In the genomic region with DNA sequence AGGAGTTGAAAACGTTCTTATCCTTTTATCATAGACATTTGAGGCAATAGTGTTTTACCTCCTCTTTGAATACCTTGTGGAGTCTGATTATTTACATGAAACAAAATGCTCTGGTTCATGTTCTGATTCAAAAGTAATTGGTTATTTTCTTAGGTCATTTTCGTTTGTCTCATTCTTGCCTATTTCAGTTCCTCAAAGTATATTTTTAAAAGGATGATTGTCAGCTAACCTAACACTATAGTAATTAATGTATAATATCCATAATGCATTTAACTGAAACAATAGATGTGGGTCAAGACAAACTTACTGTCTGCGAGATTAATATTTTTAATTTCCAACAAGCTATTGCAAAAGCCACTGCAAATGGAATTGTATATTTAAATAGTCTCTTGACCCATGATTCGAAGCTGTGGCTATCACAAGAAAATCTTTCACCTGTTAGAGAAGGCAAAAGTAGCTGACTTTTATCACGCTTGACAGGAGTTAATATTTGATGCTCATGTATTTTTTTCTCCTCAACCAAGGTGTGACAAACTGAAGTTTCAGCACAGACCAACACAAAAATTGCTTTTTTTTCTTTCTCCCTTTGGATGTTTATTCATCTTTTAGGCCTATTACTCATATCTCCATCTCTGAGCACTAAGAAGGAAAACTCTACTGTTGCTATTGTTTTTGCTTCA, we compare ENCODE assay signal across 18 cellular contexts. TPM values are rescaled to one million over a fixed set of nuclear protein-coding genes. Genes with fewer than 3 reads are reported as not detected.
DNase-seq lines count a peak whose midpoint lies in the region; ATAC-seq, FAIRE-seq and TF ChIP-seq lines count a peak whose summit lies in the region.
"Not testable (repeated sequence)": the region's sequence is repeated elsewhere in the genome, so short reads cannot be mapped to it uniquely, and the experiment has no call there.
"Had no signal": no experiment of that assay in that cellular context is flagged by ENCODE, and none has a peak within 500 bp of the region (broad histone marks: within the 10 kb centered on the region; RNA-seq: fewer than 3 reads in every experiment).

No MANE protein-coding gene starts in this region.

- H3K4me3 ChIP-seq in GM12878: peak overlapping the region; percentile 36; the same call in 1 of the 2 replicates

- intact Hi-C loops in GM12878 (cut with micrococcal nuclease; ENCODE audit: unreplicated experiment): not testable (repeated sequence)

- SMC1A ChIA-PET in GM12878 (lab: Charles Lee; ENCODE audit: uncharacterized antibody, unreplicated experiment): not testable (repeated sequence)

- not testable (repeated sequence) for TF ChIP-seq EP300 in GM12878 (IDR thresholded peaks at IDR 0.05; ENCODE audit: borderline replicate concordance in 1 of 2, control insufficient read depth in 1 of 2, low read depth in 2 of 2, low read length in 2 of 2)

- not testable (repeated sequence) for DNase-seq in GM12878 (ENCODE audit: low read depth, low spot score)

- CTCF ChIA-PET in GM12878 (lab: Yijun Ruan, JAX): not testable (repeated sequence)

- not testable (repeated sequence) for H4K20me1 ChIP-seq in GM12878 (ENCODE audit: control insufficient read depth, insufficient read depth)

- RAD21 ChIA-PET in GM12878 (lab: Charles Lee; ENCODE audit: unreplicated experiment): not testable (repeated sequence)

- not testable (repeated sequence) for H3K27me3 ChIP-seq in GM12878 (replicated peaks in 1 of 2; ENCODE audit: control insufficient read depth in 2 of 2, insufficient read depth in 2 of 2, low read length in 1 of 2)

- POLR2A ChIA-PET in GM12878 (lab: Charles Lee): not testable (repeated sequence)

- 0% methylated on average over 1 of the region's 5 CpGs for WGBS in GM12878 (ENCODE audit: insufficient coverage, insufficient replicate concordance, low lambda C conversion rate, missing lambda C conversion rate)

- peak overlapping the region; percentile 87 for H3K27ac ChIP-seq in GM12878 (ENCODE audit: control insufficient read depth, insufficient read depth)

- FAIRE-seq in GM12878 (lab: Jason Lieb, UNC): peak; percentile 85

- in situ Hi-C loops in GM12878 (cut with MboI): not testable (repeated sequence)

- not testable (repeated sequence) for H3K9me3 ChIP-seq in GM12878 (replicated peaks; ENCODE audit: control insufficient read depth, insufficient read depth, low read length)

- not testable (repeated sequence) for H3K4me2 ChIP-seq in GM12878 (ENCODE audit: control insufficient read depth, insufficient read depth)

- H3K36me3 ChIP-seq in GM12878 (ENCODE audit: control insufficient read depth in 2 of 2, insufficient read depth in 2 of 2, low read length in 1 of 2): not testable (repeated sequence)

- H3K79me2 ChIP-seq in GM12878 (ENCODE audit: control insufficient read depth, insufficient read depth, low read length): not testable (repeated sequence)

- not testable (repeated sequence) for TF ChIP-seq POLR2A in GM12878 (IDR thresholded peaks at IDR 0.05; ENCODE audit: low read depth, low read length)

- ATAC-seq in GM18499 (IDR thresholded peaks at IDR 0.05; ENCODE audit: insufficient read depth, unreplicated experiment) (peak; percentile 64), GM18907 (IDR thresholded peaks at IDR 0.05; ENCODE audit: unreplicated experiment) (peak; percentile 62), GM19455 (IDR thresholded peaks at IDR 0.05; ENCODE audit: unreplicated experiment) (peak; percentile 66), GM21619 (IDR thresholded peaks at IDR 0.05; ENCODE audit: unreplicated experiment) (peak; percentile 54), HG02840 (IDR thresholded peaks at IDR 0.05; ENCODE audit: low FRiP score, unreplicated experiment) (peak; percentile 55), HG03066 (IDR thresholded peaks at IDR 0.05; ENCODE audit: low read depth, unreplicated experiment) (peak; percentile 68), HG03439 (IDR thresholded peaks at IDR 0.05; ENCODE audit: unreplicated experiment) (peak; percentile 61), GM12878 (peak; percentile 48)

- peak overlapping the region; percentile 56 for H3K9ac ChIP-seq in GM12878 (ENCODE audit: control insufficient read depth, insufficient read depth, low read length)

- H2AFZ ChIP-seq in GM12878 (ENCODE audit: control insufficient read depth, low read depth, low read length): not testable (repeated sequence)

- not testable (repeated sequence) for BruUV-seq in GM12878 (replicated peaks; lab: Mats Ljungman, UMichigan)

- TF ChIP-seq CTCF in GM12878 (IDR thresholded peaks at IDR 0.05 in 2 of 3, conservative IDR thresholded peaks at IDR 0.05 in 1 of 3; ENCODE audit: control insufficient read depth in 2 of 3, extremely low read depth in 1 of 3, insufficient read depth in 1 of 3, low read depth in 3 of 3, low read length in 3 of 3): not testable (repeated sequence)

- TF ChIP-seq RAD21 in GM12878 (IDR thresholded peaks at IDR 0.05; ENCODE audit: insufficient read depth, low read depth, low read length): not testable (repeated sequence)

- H3K4me1 ChIP-seq in GM12878 (ENCODE audit: control insufficient read depth, insufficient read depth, low read length): not testable (repeated sequence)

RNA-seq across cellular contexts. Expression of gene OR2T2, which starts 5.2 kb away (rescaled TPM):
- 307 and 335 TPM in 2 replicates for total RNA-seq in GM12878 (2013; cell fraction: nucleolus; rRNA removed)
- total RNA-seq in GM12878 (2014; rRNA removed) (6.3 and 8.8 TPM in 2 replicates), GM12878 (2014; rRNA removed; fragmentation: Illumina TruSeq; extraction: Trizol) (6.7 and 7.0 TPM in 2 replicates), GM12878 (2021) (3.8 and 4.4 TPM in 2 replicates)
- polyA plus RNA-seq in GM12878 (2011; ENCODE audit: low read depth): 0.46 TPM
- polyA plus RNA-seq in GM12878 (2011; rRNA removed) (5.0 TPM in 2 replicates), GM12878 (2014; fragmentation: Illumina TruSeq; extraction: Trizol) (0.57 and 0.60 TPM in 2 replicates), GM12878 (2014; fragmentation: Nextera tagmentation; extraction: Ambion mirVana) (under 1 TPM; 0.07 to 0.18 TPM), GM12878 (2014; rRNA removed) (0.68 and 0.79 TPM in 2 replicates), GM12878 (2016; fragmentation: Nextera tagmentation; extraction: Ambion mirVana) (1 to 10 TPM in 1 of 2 experiments, under 1 TPM in 1; 0.86 to 1.5 TPM)
- polyA plus RNA-seq in GM12878 (2011; cell fraction: cytosol; rRNA removed): 1.3 and 1.6 TPM in 2 replicates
- polyA plus RNA-seq in GM12878 (2011; cell fraction: nucleus; rRNA removed): 63.2 and 67.8 TPM in 2 replicates
- polyA plus RNA-seq in GM12878 (2012): 0.17 and 0.51 TPM in 2 replicates
- polyA minus RNA-seq in GM12878 (2011; rRNA and poly(A)+ RNA removed): 263 and 402 TPM in 2 replicates
- 5.7 and 10.1 TPM in 2 replicates for polyA minus RNA-seq in GM12878 (2011; cell fraction: cytosol; rRNA and poly(A)+ RNA removed)
- 469 and 721 TPM in 2 replicates for polyA minus RNA-seq in GM12878 (2011; cell fraction: nucleus; rRNA and poly(A)+ RNA removed)
- total RNA-seq: A673; Caco-2; cardiac septum; H9; lung microvascular endothelial cell; psoas muscle; SJSA1; T-helper 1 cell treated with Interleukin-12 subunit alpha and Interleukin-12 subunit beta and Interleukin-4 antibody, amounts not matched to agents 30 ng/mL and 1 ng/mL, for 36 hours; testis; vagina had no signal
- polyA plus RNA-seq: psoas muscle had no signal

RNA-seq across cellular contexts. Expression of gene OR2T3, which starts 22.5 kb away (rescaled TPM):
- total RNA-seq in GM12878 (2013; cell fraction: nucleolus; rRNA removed): 260 and 290 TPM in 2 replicates
- 6.1 and 7.5 TPM in 2 replicates for total RNA-seq in GM12878 (2014; rRNA removed)
- 8.5 and 10.1 TPM in 2 replicates for total RNA-seq in GM12878 (2014; rRNA removed; fragmentation: Illumina TruSeq; extraction: Trizol)
- total RNA-seq in GM12878 (2021): 9.2 and 11.2 TPM in 2 replicates
- polyA plus RNA-seq in GM12878 (2011; ENCODE audit: low read depth): 6.3 TPM
- polyA plus RNA-seq in GM12878 (2011; rRNA removed): 11.0 and 23.3 TPM in 2 replicates
- polyA plus RNA-seq in GM12878 (2011; cell fraction: cytosol; rRNA removed): 39.1 and 40.5 TPM in 2 replicates
- 85.5 and 89.6 TPM in 2 replicates for polyA plus RNA-seq in GM12878 (2011; cell fraction: nucleus; rRNA removed)
- polyA plus RNA-seq in GM12878 (2012): 1.6 and 5.9 TPM in 2 replicates
- 6.4 and 8.3 TPM in 2 replicates for polyA plus RNA-seq in GM12878 (2014; fragmentation: Illumina TruSeq; extraction: Trizol)
- 1 to 10 TPM; 2.0 to 2.3 TPM for polyA plus RNA-seq in GM12878 (2014; fragmentation: Nextera tagmentation; extraction: Ambion mirVana)
- polyA plus RNA-seq in GM12878 (2014; rRNA removed): 5.4 and 9.2 TPM in 2 replicates
- polyA plus RNA-seq in GM12878 (2016; fragmentation: Nextera tagmentation; extraction: Ambion mirVana): 1 to 10 TPM; 4.1 to 4.5 TPM
- 388 and 567 TPM in 2 replicates for polyA minus RNA-seq in GM12878 (2011; rRNA and poly(A)+ RNA removed)
- polyA minus RNA-seq in GM12878 (2011; cell fraction: cytosol; rRNA and poly(A)+ RNA removed): 19.0 and 19.1 TPM in 2 replicates
- 627 and 1,194 TPM in 2 replicates for polyA minus RNA-seq in GM12878 (2011; cell fraction: nucleus; rRNA and poly(A)+ RNA removed)
- total RNA-seq: A673; Caco-2; cardiac septum; H9; lung microvascular endothelial cell; psoas muscle; SJSA1; T-helper 1 cell treated with Interleukin-12 subunit alpha and Interleukin-12 subunit beta and Interleukin-4 antibody, amounts not matched to agents 30 ng/mL and 1 ng/mL, for 36 hours; testis; vagina had no signal
- polyA plus RNA-seq: psoas muscle had no signal

RNA-seq across cellular contexts. Expression of gene OR2T5, which starts 37.8 kb away (rescaled TPM):
- total RNA-seq in GM12878 (2013; cell fraction: nucleolus; rRNA removed): 57.1 and 57.7 TPM in 2 replicates
- 0.33 and 1.5 TPM in 2 replicates for total RNA-seq in GM12878 (2014; rRNA removed)
- 1.2 and 1.4 TPM in 2 replicates for total RNA-seq in GM12878 (2014; rRNA removed; fragmentation: Illumina TruSeq; extraction: Trizol)
- total RNA-seq in GM12878 (2021): 0.59 and 0.88 TPM in 2 replicates
- not detected for polyA plus RNA-seq in GM12878 (2011; ENCODE audit: low read depth)
- polyA plus RNA-seq in GM12878 (2011; rRNA removed): 0.81 and 1.4 TPM in 2 replicates
- polyA plus RNA-seq in GM12878 (2011; cell fraction: cytosol; rRNA removed): 0.36 and 0.45 TPM in 2 replicates
- 3.8 and 3.9 TPM in 2 replicates for polyA plus RNA-seq in GM12878 (2011; cell fraction: nucleus; rRNA removed)
- 0.12 and 0.17 TPM in 2 replicates for polyA plus RNA-seq in GM12878 (2012)
- polyA plus RNA-seq in GM12878 (2014; fragmentation: Illumina TruSeq; extraction: Trizol): 0.07 and 0.63 TPM in 2 replicates
- under 1 TPM; 0.08 to 0.31 TPM for polyA plus RNA-seq in GM12878 (2014; fragmentation: Nextera tagmentation; extraction: Ambion mirVana)
- polyA plus RNA-seq in GM12878 (2014; rRNA removed): 0.88 TPM in 1 of 2 replicates, not detected in the other
- under 1 TPM in 1 of 2 experiments, not detected in 1; 0.16 TPM for polyA plus RNA-seq in GM12878 (2016; fragmentation: Nextera tagmentation; extraction: Ambion mirVana)
- polyA minus RNA-seq in GM12878 (2011; rRNA and poly(A)+ RNA removed): 19.0 and 26.9 TPM in 2 replicates
- 1.0 TPM in 1 of 2 replicates, not detected in the other for polyA minus RNA-seq in GM12878 (2011; cell fraction: cytosol; rRNA and poly(A)+ RNA removed)
- polyA minus RNA-seq in GM12878 (2011; cell fraction: nucleus; rRNA and poly(A)+ RNA removed): 94.4 and 137 TPM in 2 replicates
- total RNA-seq: A673; Caco-2; cardiac septum; H9; lung microvascular endothelial cell; psoas muscle; SJSA1; T-helper 1 cell treated with Interleukin-12 subunit alpha and Interleukin-12 subunit beta and Interleukin-4 antibody, amounts not matched to agents 30 ng/mL and 1 ng/mL, for 36 hours; testis; vagina had no signal
- polyA plus RNA-seq: psoas muscle had no signal

RNA-seq across cellular contexts. Expression of gene OR2T1, which starts 47.8 kb away (rescaled TPM):
- not detected in 2 replicates for total RNA-seq in GM12878 (2013; cell fraction: nucleolus; rRNA removed)
- total RNA-seq in GM12878 (2014; rRNA removed) (not detected in 2 replicates), GM12878 (2014; rRNA removed; fragmentation: Illumina TruSeq; extraction: Trizol) (not detected in 2 replicates), GM12878 (2021) (not detected in 2 replicates)
- not detected for polyA plus RNA-seq in GM12878 (2011; ENCODE audit: low read depth)
- polyA plus RNA-seq in GM12878 (2011; rRNA removed) (0.04 TPM in 1 of 2 replicates, not detected in the other), GM12878 (2014; fragmentation: Illumina TruSeq; extraction: Trizol) (not detected in 2 replicates), GM12878 (2014; fragmentation: Nextera tagmentation; extraction: Ambion mirVana) (under 1 TPM in 1 of 2 experiments, not detected in 1; 0.02 TPM), GM12878 (2014; rRNA removed) (not detected in 2 replicates), GM12878 (2016; fragmentation: Nextera tagmentation; extraction: Ambion mirVana) (not detected)
- not detected in 2 replicates for polyA plus RNA-seq in GM12878 (2011; cell fraction: cytosol; rRNA removed)
- polyA plus RNA-seq in GM12878 (2011; cell fraction: nucleus; rRNA removed): not detected in 2 replicates
- polyA plus RNA-seq in GM12878 (2012): not detected in 2 replicates
- polyA minus RNA-seq in GM12878 (2011; rRNA and poly(A)+ RNA removed): 0.15 TPM in 1 of 2 replicates, not detected in the other
- not detected in 2 replicates for polyA minus RNA-seq in GM12878 (2011; cell fraction: cytosol; rRNA and poly(A)+ RNA removed)
- 0.36 TPM in 1 of 2 replicates, not detected in the other for polyA minus RNA-seq in GM12878 (2011; cell fraction: nucleus; rRNA and poly(A)+ RNA removed)
- total RNA-seq: A673; Caco-2; cardiac septum; H9; lung microvascular endothelial cell; psoas muscle; SJSA1; T-helper 1 cell treated with Interleukin-12 subunit alpha and Interleukin-12 subunit beta and Interleukin-4 antibody, amounts not matched to agents 30 ng/mL and 1 ng/mL, for 36 hours; testis; vagina had no signal
- polyA plus RNA-seq: psoas muscle had no signal

RNA-seq across cellular contexts. Expression of gene OR2G6, which starts 57.3 kb away (rescaled TPM):
- total RNA-seq in GM12878 (2013; cell fraction: nucleolus; rRNA removed): 74.9 and 84.5 TPM in 2 replicates
- 1.4 and 2.2 TPM in 2 replicates for total RNA-seq in GM12878 (2014; rRNA removed)
- total RNA-seq in GM12878 (2014; rRNA removed; fragmentation: Illumina TruSeq; extraction: Trizol): 1.8 and 2.4 TPM in 2 replicates
- 0.77 and 1.1 TPM in 2 replicates for total RNA-seq in GM12878 (2021)
- 0.34 TPM for polyA plus RNA-seq in GM12878 (2011; ENCODE audit: low read depth)
- polyA plus RNA-seq in GM12878 (2011; rRNA removed): 1.9 and 2.6 TPM in 2 replicates
- 1.3 and 1.5 TPM in 2 replicates for polyA plus RNA-seq in GM12878 (2011; cell fraction: cytosol; rRNA removed)
- polyA plus RNA-seq in GM12878 (2011; cell fraction: nucleus; rRNA removed): 14.2 and 17.4 TPM in 2 replicates
- 0.17 and 0.43 TPM in 2 replicates for polyA plus RNA-seq in GM12878 (2012)
- polyA plus RNA-seq in GM12878 (2014; fragmentation: Illumina TruSeq; extraction: Trizol): 0.41 and 0.44 TPM in 2 replicates
- under 1 TPM; 0.27 to 0.50 TPM for polyA plus RNA-seq in GM12878 (2014; fragmentation: Nextera tagmentation; extraction: Ambion mirVana)
- polyA plus RNA-seq in GM12878 (2014; rRNA removed): 0.27 and 0.69 TPM in 2 replicates
- polyA plus RNA-seq in GM12878 (2016; fragmentation: Nextera tagmentation; extraction: Ambion mirVana): under 1 TPM; 0.21 to 0.74 TPM
- polyA minus RNA-seq in GM12878 (2011; rRNA and poly(A)+ RNA removed): 43.9 and 77.0 TPM in 2 replicates
- polyA minus RNA-seq in GM12878 (2011; cell fraction: cytosol; rRNA and poly(A)+ RNA removed): 0.67 and 0.83 TPM in 2 replicates
- 25.8 and 71.7 TPM in 2 replicates for polyA minus RNA-seq in GM12878 (2011; cell fraction: nucleus; rRNA and poly(A)+ RNA removed)
- total RNA-seq: A673; Caco-2; cardiac septum; H9; lung microvascular endothelial cell; psoas muscle; SJSA1; T-helper 1 cell treated with Interleukin-12 subunit alpha and Interleukin-12 subunit beta and Interleukin-4 antibody, amounts not matched to agents 30 ng/mL and 1 ng/mL, for 36 hours; testis; vagina had no signal
- polyA plus RNA-seq: psoas muscle had no signal
